Comparison of ENCODE assay signal across 1 cellular context in genomic region chr11:25529572-25529971, GRCh38.
TF ChIP-seq lines count a peak whose summit lies in the region.

No MANE protein-coding gene starts in this region.

TF ChIP-seq in GM23338, 12 proteins besides CTCF, POLR2A, EP300 and RAD21 (continued from another document):
- no peak for TF ChIP-seq ZNF462 (CRISPR knock-in tag; IDR thresholded peaks at IDR 0.05)
